In genomic region chr13:99859178-99860177, GRCh38 we compare ENCODE assay signal across 8 cellular contexts.
DNase-seq lines count a peak whose midpoint lies in the region; ATAC-seq lines count a peak whose summit lies in the region.

No MANE protein-coding gene starts in this region.

- DNase-seq in activated CD8-positive, alpha-beta memory T cell treated with anti-CD3 and anti-CD28 coated beads for 24 hours, result peak; percentile 83
- DNase-seq in stimulated activated CD4-positive, alpha-beta T cell treated with anti-CD3 and anti-CD28 coated beads, Interleukin-15, amount 100 ng/mL, for 48 hours (ENCODE audit: low read depth in 2 of 2), result peak; percentile 65 to 67
- no peak for DNase-seq in H4 (ENCODE audit: low spot score)
- no peak for DNase-seq in hepatic stellate cell (ENCODE audit: low spot score)
- DNase-seq in effector CD4-positive, alpha-beta T cell, result no peak
- no peak for DNase-seq in T1000 (lab: John Stamatoyannopoulos, UW)

- peak; percentile 96 for ATAC-seq in GM18868 (IDR thresholded peaks at IDR 0.05; ENCODE audit: unreplicated experiment)
- peak; percentile 95 for ATAC-seq in HG02852 (IDR thresholded peaks at IDR 0.05; ENCODE audit: unreplicated experiment)

Comparison
In these comparisons a context has a peak if more than half of its experiments do, and no peak if none do; other contexts are left out.
1. DNase-seq: peak in activated CD8-positive, alpha-beta memory T cell treated with anti-CD3 and anti-CD28 coated beads for 24 hours (single experiment) and stimulated activated CD4-positive, alpha-beta T cell treated with anti-CD3 and anti-CD28 coated beads, Interleukin-15, amount 100 ng/mL, for 48 hours (2 of 2); none in H4 (single experiment), hepatic stellate cell (single experiment), effector CD4-positive, alpha-beta T cell (single experiment) and T1000 (single experiment).